1 cellular context compared by ENCODE assay signal in genomic region chr2:174633621-174633927, GRCh38.
TF ChIP-seq lines count a peak whose summit lies in the region.

No MANE protein-coding gene starts in this region.

TF ChIP-seq in K562, 482 proteins besides CTCF, POLR2A, EP300 and RAD21 (continued from another document):
- TF ChIP-seq POU5F1 (IDR thresholded peaks at IDR 0.05; ENCODE audit: borderline replicate concordance, low read depth, low read length, partially characterized antibody) (no peak), KDM2B (CRISPR knock-in tag; IDR thresholded peaks at IDR 0.05) (no peak), RBM15 (IDR thresholded peaks at IDR 0.05; ENCODE audit: insufficient read depth, low read length) (no peak), HNRNPK (IDR thresholded peaks at IDR 0.05; ENCODE audit: low read depth, low read length, poor library complexity, severe bottlenecking) (no peak), MEIS2 (IDR thresholded peaks at IDR 0.05; ENCODE audit: partially characterized antibody) (no peak), BRD4 (IDR thresholded peaks at IDR 0.05) (no peak), ZNF121 (CRISPR knock-in tag; conservative IDR thresholded peaks at IDR 0.05) (no peak)
